Comparison of ENCODE assay signal across 16 cellular contexts in genomic region chr12:15644700-15645099, GRCh38.
DNase-seq lines count a peak whose midpoint lies in the region; ATAC-seq and TF ChIP-seq lines count a peak whose summit lies in the region.
"Had no signal": no experiment of that assay in that cellular context is flagged by ENCODE, and none has a peak within 500 bp of the region (broad histone marks: within the 10 kb centered on the region; RNA-seq: fewer than 3 reads in every experiment).

No MANE protein-coding gene starts in this region.

- no peak overlapping the region for H2AFZ ChIP-seq in GM23248

- no peak overlapping the region for H3K4me2 ChIP-seq in GM23248 (ENCODE audit: unreplicated experiment)

- H3K79me2 ChIP-seq in GM23248 (ENCODE audit: insufficient read depth), result peaks cover 11% of the 10 kb centered on the region; the same call in 1 of the 2 replicates

- H3K4me1 Mint-ChIP-seq in osteocyte (ENCODE audit: unreplicated experiment), result peaks cover 72% of the 10 kb centered on the region

- H3K36me3 ChIP-seq in GM23248 (ENCODE audit: low read depth), result peaks cover 49% of the 10 kb centered on the region

- H3K9me2 ChIP-seq in GM23248 (ENCODE audit: insufficient read depth), result no peaks in the 10 kb centered on the region

- TF ChIP-seq CTCF in fibroblast of mammary gland (conservative IDR thresholded peaks at IDR 0.05; ENCODE audit: control insufficient read depth, insufficient read depth, low read depth, low read length), result no peak
- TF ChIP-seq CTCF in osteocyte (IDR thresholded peaks at IDR 0.05), result no peak

- no peaks in the 10 kb centered on the region for H3K27me3 ChIP-seq in GM23248 (replicated peaks; ENCODE audit: insufficient read depth)

- DNase-seq in GM23248 (peak; percentile 49), fibroblast of mammary gland (ENCODE audit: low read depth) (peak; percentile 47), osteocyte (ENCODE audit: extremely low spot score, unreplicated experiment) (no peak), NCI-H748 (lab: John Stamatoyannopoulos, UW; ENCODE audit: unreplicated experiment) (no peak), DMS79 (lab: John Stamatoyannopoulos, UW) (no peak)
- DNase-seq: ACHN; COR-L47; Karpas-422; NCI-H1105 treated with DMSO at 0.1 percent for 48 hours; NCI-H1694 treated with DMSO at 0.1 percent for 48 hours; NCI-H526 treated with DMSO at 0.1 percent for 48 hours; NK-92 treated with Interleukin-12 subunit alpha and Interleukin-12 subunit beta, amount 100 ng/mL, for 24 hours had no signal

- H3K4me1 ChIP-seq in GM23248 (ENCODE audit: insufficient read depth), result peaks cover 13% of the 10 kb centered on the region

- H3K27ac ChIP-seq in GM23248, result peak overlapping the region; percentile 21; the same call in 1 of the 2 replicates
- H3K27ac ChIP-seq: RWPE1 had no signal

- peaks cover 59% of the 10 kb centered on the region for H3K36me3 Mint-ChIP-seq in osteocyte (ENCODE audit: unreplicated experiment)

- H4K20me1 ChIP-seq in GM23248 (ENCODE audit: insufficient read depth), result no peaks in the 10 kb centered on the region

- in situ Hi-C loops in GM23248 (cut with MboI), result no loop called here

- ATAC-seq in SK-N-SH treated with all-trans-retinoic acid at 6 μM for 48 hours (no peak), HG02981 (IDR thresholded peaks at IDR 0.05; ENCODE audit: unreplicated experiment) (no peak), HG03175 (IDR thresholded peaks at IDR 0.05; ENCODE audit: unreplicated experiment) (no peak)

- peak overlapping the region; percentile 98 for H3K27ac Mint-ChIP-seq in osteocyte (ENCODE audit: unreplicated experiment)

- no peaks in the 10 kb centered on the region for H3K27me3 Mint-ChIP-seq in osteocyte (ENCODE audit: unreplicated experiment)

- H3K4me3 Mint-ChIP-seq in osteocyte (ENCODE audit: unreplicated experiment), result no peak overlapping the region

- H3K4me3 ChIP-seq in GM23248 (no peak overlapping the region), fibroblast of mammary gland (ENCODE audit: control insufficient read depth, low read depth, low read length) (no peak overlapping the region)

- peaks cover 9% of the 10 kb centered on the region for H3F3A ChIP-seq in GM23248 (ENCODE audit: insufficient read depth)

- no peaks in the 10 kb centered on the region for H3K9me3 ChIP-seq in GM23248 (ENCODE audit: low read depth)

- no peaks in the 10 kb centered on the region for H3K9me3 Mint-ChIP-seq in osteocyte (ENCODE audit: unreplicated experiment)

- no peak overlapping the region for H3K9ac ChIP-seq in GM23248

TF ChIP-seq in SK-N-SH treated with all-trans-retinoic acid at 6 μM for 48 hours, 23 proteins besides CTCF, POLR2A, EP300 and RAD21:
- no peak for TF ChIP-seq BACH2 (CRISPR knock-in tag; IDR thresholded peaks at IDR 0.05; ENCODE audit: borderline replicate concordance)
- 0 out of 2 replicates have a peak, but pooled peaks have one; percentile 23 for TF ChIP-seq ISL1 (CRISPR knock-in tag; IDR thresholded peaks at IDR 0.05)

Comparison
In these comparisons a context has a peak if more than half of its experiments do, and no peak if none do; other contexts are left out.
1. DNase-seq: peak in GM23248 (single experiment) and fibroblast of mammary gland (single experiment); none in osteocyte (single experiment), NCI-H748 (single experiment) and DMS79 (single experiment).